Comparison of ENCODE assay signal across 29 cellular contexts in the genomic region with DNA sequence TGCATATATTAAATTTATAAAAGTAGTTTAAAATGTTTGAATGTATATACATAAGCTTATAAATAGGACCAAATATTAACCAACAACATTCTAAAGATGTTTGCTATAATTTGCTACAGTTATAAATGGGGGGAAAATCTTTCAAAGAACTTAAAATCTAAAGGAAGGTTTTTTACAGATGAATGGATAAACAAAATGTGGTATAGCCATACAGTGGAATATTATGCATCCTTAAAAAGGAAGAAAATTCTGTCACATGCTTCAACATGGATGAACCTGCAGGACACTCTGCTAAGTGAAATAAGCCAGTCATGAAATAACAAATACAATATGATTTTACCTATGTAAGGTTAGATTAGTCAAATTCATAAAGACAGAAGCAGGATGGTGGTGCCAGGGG.
"Had no signal": no experiment of that assay in that cellular context is flagged by ENCODE, and none has a peak within 500 bp of the region (broad histone marks: within the 10 kb centered on the region; RNA-seq: fewer than 3 reads in every experiment).

No MANE protein-coding gene starts in this region.

- H3K27ac Mint-ChIP-seq: naive thymus-derived CD8-positive, alpha-beta T cell; nephron; neural progenitor cell; progenitor cell of endocrine pancreas; stimulated activated effector memory CD8-positive, alpha-beta T cell treated with anti-CD3 and anti-CD28 coated beads, Interleukin-12 subunit alpha, Interleukin-12 subunit beta, amount 100 ng/mL, for 72 hours; stimulated activated naive B cell treated with anti-CD40 and anti-IgM and Interleukin-4, amounts not matched to agents 10 μg/mL and 1 μg/mL and 100 μg/mL, for 72 hours; stimulated activated naive CD8-positive, alpha-beta T cell treated with anti-CD3 and anti-CD28 coated beads, Interleukin-15, Interleukin-2, amounts not matched to agents 100 ng/mL and 50 ng/mL, for 24 hours had no signal

- H3K4me3 Mint-ChIP-seq: naive thymus-derived CD8-positive, alpha-beta T cell; nephron; neural progenitor cell; stimulated activated effector memory CD8-positive, alpha-beta T cell treated with anti-CD3 and anti-CD28 coated beads, Interleukin-12 subunit alpha, Interleukin-12 subunit beta, amount 100 ng/mL, for 72 hours; stimulated activated naive B cell treated with anti-CD40 and anti-IgM and Interleukin-4, amounts not matched to agents 10 μg/mL and 1 μg/mL and 100 μg/mL, for 72 hours; stimulated activated naive CD8-positive, alpha-beta T cell treated with anti-CD3 and anti-CD28 coated beads, Interleukin-15, Interleukin-2, amounts not matched to agents 100 ng/mL and 50 ng/mL, for 24 hours had no signal

- H3K9ac ChIP-seq: neural progenitor cell, parathyroid adenoma had no signal

- DNase-seq: naive thymus-derived CD8-positive, alpha-beta T cell; occipital lobe; ovary; posterior cingulate gyrus; psoas muscle; right cardiac atrium; right lobe of liver; sigmoid colon; small intestine; stimulated activated CD4-positive, alpha-beta T cell treated with anti-CD3 and anti-CD28 coated beads, Interleukin-15, amount 100 ng/mL, for 24 hours; stimulated activated CD4-positive, alpha-beta T cell treated with anti-CD3 and anti-CD28 coated beads, Interleukin-2, amount 100 ng/mL, for 24 hours; stimulated activated CD4-positive, alpha-beta T cell treated with anti-CD3 and anti-CD28 coated beads, Interleukin-2, amount 100 ng/mL, for 48 hours; stimulated activated CD4-positive, alpha-beta T cell treated with anti-CD3 and anti-CD28 coated beads, Interleukin-4, amount 100 ng/mL, for 24 hours; stimulated activated naive B cell treated with anti-CD40 and anti-IgM and Interleukin-4, amounts not matched to agents 10 μg/mL and 1 μg/mL and 100 μg/mL, for 72 hours; stimulated activated naive CD4-positive, alpha-beta T cell treated with Interleukin-2 at 50 U/mL for 16 hours; stomach; thyroid gland; trophoblast cell; upper lobe of left lung had no signal

- H3K36me3 ChIP-seq: neural progenitor cell, ovary, right lobe of liver, sigmoid colon, stomach, thoracic aorta, thyroid gland, tibial nerve, upper lobe of left lung, vagina had no signal

- H3K27me3 Mint-ChIP-seq: naive thymus-derived CD8-positive, alpha-beta T cell; progenitor cell of endocrine pancreas; stimulated activated naive B cell treated with anti-CD40 and anti-IgM and Interleukin-4, amounts not matched to agents 10 μg/mL and 1 μg/mL and 100 μg/mL, for 72 hours; stimulated activated naive CD8-positive, alpha-beta T cell treated with anti-CD3 and anti-CD28 coated beads, Interleukin-15, Interleukin-2, amounts not matched to agents 100 ng/mL and 50 ng/mL, for 24 hours had no signal

- H3K9me3 ChIP-seq: ovary, psoas muscle, right lobe of liver, sigmoid colon, stomach, thoracic aorta, thyroid gland, tibial nerve, upper lobe of left lung, vagina had no signal

- H3K27ac ChIP-seq: neural progenitor cell, ovary, parathyroid adenoma, psoas muscle, right lobe of liver, sigmoid colon, stomach, thoracic aorta, thyroid gland, tibial nerve, upper lobe of left lung, vagina had no signal

- ATAC-seq: naive thymus-derived CD8-positive, alpha-beta T cell; psoas muscle; right cardiac atrium; right lobe of liver; stimulated activated effector memory CD8-positive, alpha-beta T cell treated with anti-CD3 and anti-CD28 coated beads, Interleukin-12 subunit alpha, Interleukin-12 subunit beta, amount 100 ng/mL, for 72 hours; stimulated activated naive B cell treated with anti-CD40 and anti-IgM and Interleukin-4, amounts not matched to agents 10 μg/mL and 1 μg/mL and 100 μg/mL, for 72 hours had no signal

- FAIRE-seq: urothelium cell line had no signal

- H3K4me2 ChIP-seq: neural progenitor cell had no signal

- H2AFZ ChIP-seq: neural progenitor cell, parathyroid adenoma had no signal

- H3K4me1 Mint-ChIP-seq: naive thymus-derived CD8-positive, alpha-beta T cell; nephron; neural progenitor cell; stimulated activated effector memory CD8-positive, alpha-beta T cell treated with anti-CD3 and anti-CD28 coated beads, Interleukin-12 subunit alpha, Interleukin-12 subunit beta, amount 100 ng/mL, for 72 hours had no signal

- H3K9me3 Mint-ChIP-seq: stimulated activated effector memory CD8-positive, alpha-beta T cell treated with anti-CD3 and anti-CD28 coated beads, Interleukin-12 subunit alpha, Interleukin-12 subunit beta, amount 100 ng/mL, for 72 hours; stimulated activated naive B cell treated with anti-CD40 and anti-IgM and Interleukin-4, amounts not matched to agents 10 μg/mL and 1 μg/mL and 100 μg/mL, for 72 hours; stimulated activated naive CD8-positive, alpha-beta T cell treated with anti-CD3 and anti-CD28 coated beads, Interleukin-15, Interleukin-2, amounts not matched to agents 100 ng/mL and 50 ng/mL, for 24 hours had no signal

- H3K36me3 Mint-ChIP-seq: naive thymus-derived CD8-positive, alpha-beta T cell; neural progenitor cell; stimulated activated effector memory CD8-positive, alpha-beta T cell treated with anti-CD3 and anti-CD28 coated beads, Interleukin-12 subunit alpha, Interleukin-12 subunit beta, amount 100 ng/mL, for 72 hours; stimulated activated naive B cell treated with anti-CD40 and anti-IgM and Interleukin-4, amounts not matched to agents 10 μg/mL and 1 μg/mL and 100 μg/mL, for 72 hours had no signal

- H3K4me3 ChIP-seq: neural progenitor cell, ovary, psoas muscle, right lobe of liver, sigmoid colon, stomach, thoracic aorta, thyroid gland, tibial nerve, upper lobe of left lung, vagina had no signal

- H3K4me1 ChIP-seq: neural progenitor cell, parathyroid adenoma, right lobe of liver, sigmoid colon, tibial nerve, upper lobe of left lung, vagina had no signal

- H3K79me2 ChIP-seq: parathyroid adenoma had no signal

- H3K27me3 ChIP-seq: neural progenitor cell, ovary, right lobe of liver, sigmoid colon, stomach, thyroid gland, tibial nerve, upper lobe of left lung, vagina had no signal
